ENCODE assay signal across 11 cellular contexts in genomic region chr3:78741066-78741645, GRCh38.
DNase-seq lines count a peak whose midpoint lies in the region; ATAC-seq and TF ChIP-seq lines count a peak whose summit lies in the region.
"Had no signal": no experiment of that assay in that cellular context is flagged by ENCODE, and none has a peak within 500 bp of the region (broad histone marks: within the 10 kb centered on the region; RNA-seq: fewer than 3 reads in every experiment).

No MANE protein-coding gene starts in this region.

- H3K4me3 ChIP-seq in heart right ventricle (no peak overlapping the region), PC-9 (no peak overlapping the region), fibroblast of villous mesenchyme (ENCODE audit: low read depth, low read length) (no peak overlapping the region)
- H3K4me3 ChIP-seq: skin epidermis had no signal

- no peak overlapping the region for H3K27ac Mint-ChIP-seq in type B pancreatic cell
- H3K27ac Mint-ChIP-seq in stimulated activated memory B cell treated with anti-CD40 and anti-IgM and Interleukin-4, amounts not matched to agents 10 μg/mL and 1 μg/mL and 100 μg/mL, for 72 hours, result no peak overlapping the region
- H3K27ac Mint-ChIP-seq: CD4-positive, CD25-positive, alpha-beta regulatory T cell; stimulated activated effector memory CD8-positive, alpha-beta T cell treated with anti-CD3 and anti-CD28 coated beads, Interleukin-12 subunit alpha, Interleukin-12 subunit beta, amount 100 ng/mL, for 72 hours had no signal

- H3F3A ChIP-seq in PC-9 (ENCODE audit: insufficient read depth, low read depth), result 0 out of 2 replicates have a peak, but pooled peaks cover 4% of the 10 kb centered on the region

- no peaks in the 10 kb centered on the region for H3K27me3 ChIP-seq in heart right ventricle
- H3K27me3 ChIP-seq in PC-9 (ENCODE audit: insufficient read depth, low read depth), result no peaks in the 10 kb centered on the region

- no TSS peak for BruUV-seq in PC-9 (replicated peaks; lab: Mats Ljungman, UMichigan)

- H2AFZ ChIP-seq in PC-9, result no peak overlapping the region

- peak in 6 of 9 donors; percentile 10 to 52 (median 28) for TF ChIP-seq CTCF in heart right ventricle (IDR thresholded peaks at IDR 0.05)
- peak; percentile 78 for TF ChIP-seq CTCF in PC-9 (conservative IDR thresholded peaks at IDR 0.05)
- TF ChIP-seq CTCF in fibroblast of villous mesenchyme (IDR thresholded peaks at IDR 0.05; ENCODE audit: insufficient read depth, low read depth, low read length), result peak; percentile 53
- peak; percentile 88 for TF ChIP-seq CTCF in type B pancreatic cell (conservative IDR thresholded peaks at IDR 0.05)

- H4K20me1 ChIP-seq in PC-9 (ENCODE audit: insufficient read depth), result no peaks in the 10 kb centered on the region

- no peaks in the 10 kb centered on the region for H3K27me3 Mint-ChIP-seq in type B pancreatic cell
- no peaks in the 10 kb centered on the region for H3K27me3 Mint-ChIP-seq in stimulated activated memory B cell treated with anti-CD40 and anti-IgM and Interleukin-4, amounts not matched to agents 10 μg/mL and 1 μg/mL and 100 μg/mL, for 72 hours
- H3K27me3 Mint-ChIP-seq: CD4-positive, CD25-positive, alpha-beta regulatory T cell had no signal

- H3K9me2 ChIP-seq in PC-9 (ENCODE audit: insufficient read depth), result 0 out of 2 replicates have a peak, but pooled peaks cover 4% of the 10 kb centered on the region

- 97 to 98% methylated on average over 1 of the region's 1 CpG for WGBS in heart right ventricle, 2 donors

- peaks cover 0 to 19% (median 0%) of the 10 kb centered on the region in 9 donors for H3K4me1 ChIP-seq in heart right ventricle
- H3K4me1 ChIP-seq in PC-9 (replicated peaks; ENCODE audit: insufficient read depth), result peaks cover 5% of the 10 kb centered on the region; the same call in 1 of the 2 replicates

- H3K27ac ChIP-seq in heart right ventricle (no peak overlapping the region), PC-9 (no peak overlapping the region)
- H3K27ac ChIP-seq: skin epidermis had no signal

- H3K9me3 Mint-ChIP-seq in type B pancreatic cell, result no peaks in the 10 kb centered on the region
- H3K9me3 Mint-ChIP-seq in stimulated activated memory B cell treated with anti-CD40 and anti-IgM and Interleukin-4, amounts not matched to agents 10 μg/mL and 1 μg/mL and 100 μg/mL, for 72 hours, result peaks cover 8% of the 10 kb centered on the region

- peaks cover 25% of the 10 kb centered on the region for H3K36me3 Mint-ChIP-seq in type B pancreatic cell
- no peaks in the 10 kb centered on the region for H3K36me3 Mint-ChIP-seq in stimulated activated memory B cell treated with anti-CD40 and anti-IgM and Interleukin-4, amounts not matched to agents 10 μg/mL and 1 μg/mL and 100 μg/mL, for 72 hours
- H3K36me3 Mint-ChIP-seq: CD4-positive, CD25-positive, alpha-beta regulatory T cell; stimulated activated effector memory CD8-positive, alpha-beta T cell treated with anti-CD3 and anti-CD28 coated beads, Interleukin-12 subunit alpha, Interleukin-12 subunit beta, amount 100 ng/mL, for 72 hours had no signal

- no peak overlapping the region for H3K4me3 Mint-ChIP-seq in type B pancreatic cell
- H3K4me3 Mint-ChIP-seq in stimulated activated memory B cell treated with anti-CD40 and anti-IgM and Interleukin-4, amounts not matched to agents 10 μg/mL and 1 μg/mL and 100 μg/mL, for 72 hours, result no peak overlapping the region
- H3K4me3 Mint-ChIP-seq: stimulated activated effector memory CD8-positive, alpha-beta T cell treated with anti-CD3 and anti-CD28 coated beads, Interleukin-12 subunit alpha, Interleukin-12 subunit beta, amount 100 ng/mL, for 72 hours had no signal

- DNase-seq in heart right ventricle (no peak), cardiac septum (ENCODE audit: low spot score) (no peak), PC-9 (no peak), fibroblast of villous mesenchyme (ENCODE audit: low read depth) (no peak), type B pancreatic cell (ENCODE audit: extremely low spot score, unreplicated experiment) (no peak)

- H3K36me3 ChIP-seq in heart right ventricle (no peaks in the 10 kb centered on the region), PC-9 (ENCODE audit: low read depth) (no peaks in the 10 kb centered on the region)

- ATAC-seq in heart right ventricle, result no peak
- no peak for ATAC-seq in HG03159 (IDR thresholded peaks at IDR 0.05; ENCODE audit: unreplicated experiment)
- ATAC-seq in GM18519 (IDR thresholded peaks at IDR 0.05; ENCODE audit: low FRiP score, unreplicated experiment), result no peak
- ATAC-seq in stimulated activated memory B cell treated with anti-CD40 and anti-IgM and Interleukin-4, amounts not matched to agents 10 μg/mL and 1 μg/mL and 100 μg/mL, for 72 hours, result no peak
- ATAC-seq: stimulated activated effector memory CD8-positive, alpha-beta T cell treated with anti-CD3 and anti-CD28 coated beads, Interleukin-12 subunit alpha, Interleukin-12 subunit beta, amount 100 ng/mL, for 72 hours had no signal

- POLR2A ChIA-PET in PC-9 (lab: Charles Lee; ENCODE audit: unreplicated experiment), result no interaction called here

- CTCF ChIA-PET in PC-9 (lab: Charles Lee), result interaction anchor here (0.5 kb wide), 1 partner anchor 1207 kb away, joined by 3 read pairs; no protein-coding TSS in a partner anchor

- intact Hi-C loops in heart right ventricle (cut with DNase I) (no loop called here), cardiac septum (cut with DNase I) (no loop called here), PC-9 (cut with micrococcal nuclease; ENCODE audit: unreplicated experiment) (no loop called here)

- no peaks in the 10 kb centered on the region for H3K9me3 ChIP-seq in heart right ventricle
- 0 out of 2 replicates have a peak, but pooled peaks cover 5% of the 10 kb centered on the region for H3K9me3 ChIP-seq in PC-9 (ENCODE audit: insufficient read depth, low read depth)

- H3K4me2 ChIP-seq in PC-9, result no peak overlapping the region

- H3K79me2 ChIP-seq in PC-9 (ENCODE audit: low read depth), result no peaks in the 10 kb centered on the region

- peaks cover 9% of the 10 kb centered on the region for H3K4me1 Mint-ChIP-seq in type B pancreatic cell (ENCODE audit: unreplicated experiment)
- no peaks in the 10 kb centered on the region for H3K4me1 Mint-ChIP-seq in stimulated activated memory B cell treated with anti-CD40 and anti-IgM and Interleukin-4, amounts not matched to agents 10 μg/mL and 1 μg/mL and 100 μg/mL, for 72 hours
- H3K4me1 Mint-ChIP-seq: CD4-positive, CD25-positive, alpha-beta regulatory T cell; stimulated activated effector memory CD8-positive, alpha-beta T cell treated with anti-CD3 and anti-CD28 coated beads, Interleukin-12 subunit alpha, Interleukin-12 subunit beta, amount 100 ng/mL, for 72 hours had no signal

Comparison
In these comparisons a context has a peak if more than half of its experiments do, and no peak if none do; other contexts are left out.
1. CTCF ChIP-seq: peak in every context shown above with its lines; median percentile 88 in type B pancreatic cell; 78 in PC-9; 53 in fibroblast of villous mesenchyme; 28 in heart right ventricle.